In the genomic region with DNA sequence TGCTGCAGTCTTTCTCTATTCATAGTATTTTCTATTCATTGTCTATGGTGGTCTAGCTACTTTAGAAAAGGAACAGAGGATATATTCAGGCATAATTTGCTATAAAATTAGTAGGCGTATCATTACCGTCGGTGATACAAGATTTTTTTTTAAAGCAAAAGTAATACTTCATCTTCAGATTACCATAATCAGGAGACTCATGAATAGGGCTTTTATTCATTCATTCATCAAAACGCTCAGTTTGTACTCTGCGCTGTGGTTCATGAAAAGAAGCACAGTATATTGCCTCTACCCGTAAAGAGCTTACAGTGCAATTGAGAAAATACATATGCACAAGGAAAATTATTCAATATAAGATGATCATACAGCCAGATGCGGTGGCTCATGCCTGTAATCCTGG, we compare ENCODE assay signal across 20 cellular contexts.
A peak's percentile ranks its signal among the peaks of the same experiment; 100 is the strongest.
DNase-seq lines count a peak whose midpoint lies in the region; TF ChIP-seq lines count a peak whose summit lies in the region.
"Had no signal": no experiment of that assay in that cellular context is flagged by ENCODE, and none has a peak within 500 bp of the region (broad histone marks: within the 10 kb centered on the region; RNA-seq: fewer than 3 reads in every experiment).

No MANE protein-coding gene starts in this region.

- H3K79me2 ChIP-seq in osteoblast (ENCODE audit: insufficient read depth, low read length): no peaks in the 10 kb centered on the region

- no peak for TF ChIP-seq CTCF in osteoblast (IDR thresholded peaks at IDR 0.05; ENCODE audit: extremely low read depth, low read depth, low read length)

- DNase-seq in RPMI7951 (ENCODE audit: low read depth) (peak; percentile 46), globus pallidus (ENCODE audit: low spot score) (peak; percentile 16), pons (ENCODE audit: low spot score) (peak; percentile 68), osteoblast (ENCODE audit: insufficient read length, low spot score, missing footprints) (no peak), NCI-H2196 treated with DMSO at 0.1 percent for 48 hours (lab: John Stamatoyannopoulos, UW; ENCODE audit: unreplicated experiment) (no peak)
- no peak for DNase-seq in activated T-helper 1 cell treated with anti-CD3 and anti-CD28 coated beads, Interleukin-12 subunit alpha, Interleukin-12 subunit beta, Interleukin-2, Interleukin-4 antibody, amounts not matched to agents 30 ng/mL and 10 ng/mL and 1 ng/mL, durations not matched to agents 14 hours and 24 hours and 36 hours (ENCODE audit: low spot score)
- DNase-seq: 8988T; ACHN; AML-193; BE2C; Caco-2; CD4-positive, alpha-beta T cell; CD8-positive, alpha-beta memory T cell; DMS153; DND-41; H9 had no signal

- H4K20me1 ChIP-seq in osteoblast (ENCODE audit: insufficient read depth, low read length): no peaks in the 10 kb centered on the region
- H4K20me1 ChIP-seq: BLaER1 treated with 17β-estradiol and CSF1 and Interleukin-3, amounts not matched to agents 10 nM and 100 nM had no signal

- H3K27me3 ChIP-seq in osteoblast (ENCODE audit: insufficient read depth, low read length): peaks cover 11% of the 10 kb centered on the region
- H3K27me3 ChIP-seq: BE2C; BLaER1 treated with 17β-estradiol and CSF1 and Interleukin-3, amounts not matched to agents 10 nM and 100 nM had no signal

- no peaks in the 10 kb centered on the region for H3K9me3 Mint-ChIP-seq in activated T-helper 1 cell treated with anti-CD3 and anti-CD28 coated beads, Interleukin-12 subunit alpha, Interleukin-12 subunit beta, Interleukin-2, Interleukin-4 antibody, amounts not matched to agents 30 ng/mL and 10 ng/mL and 1 ng/mL, durations not matched to agents 14 hours and 24 hours and 36 hours
- H3K9me3 Mint-ChIP-seq: CD4-positive, alpha-beta T cell; CD8-positive, alpha-beta memory T cell; GM23338 had no signal

- H3K4me3 Mint-ChIP-seq in activated T-helper 1 cell treated with anti-CD3 and anti-CD28 coated beads, Interleukin-12 subunit alpha, Interleukin-12 subunit beta, Interleukin-2, Interleukin-4 antibody, amounts not matched to agents 30 ng/mL and 10 ng/mL and 1 ng/mL, durations not matched to agents 14 hours and 24 hours and 36 hours: no peak overlapping the region
- H3K4me3 Mint-ChIP-seq: CD14-positive monocyte; CD4-positive, alpha-beta T cell; CD8-positive, alpha-beta memory T cell; GM23338; H9 had no signal

- intact Hi-C loops in activated T-helper 1 cell treated with anti-CD3 and anti-CD28 coated beads, Interleukin-12 subunit alpha, Interleukin-12 subunit beta, Interleukin-2, Interleukin-4 antibody, amounts not matched to agents 30 ng/mL and 10 ng/mL and 1 ng/mL, durations not matched to agents 14 hours and 24 hours and 36 hours (cut with micrococcal nuclease): no loop called here

- H3K27ac Mint-ChIP-seq in activated T-helper 1 cell treated with anti-CD3 and anti-CD28 coated beads, Interleukin-12 subunit alpha, Interleukin-12 subunit beta, Interleukin-2, Interleukin-4 antibody, amounts not matched to agents 30 ng/mL and 10 ng/mL and 1 ng/mL, durations not matched to agents 14 hours and 24 hours and 36 hours: no peak overlapping the region
- H3K27ac Mint-ChIP-seq: CD14-positive monocyte; CD4-positive, alpha-beta T cell; CD8-positive, alpha-beta memory T cell; GM23338; H9 had no signal

- H3K4me1 ChIP-seq in osteoblast (ENCODE audit: insufficient read depth, low read length): no peaks in the 10 kb centered on the region
- H3K4me1 ChIP-seq: A549; BLaER1 treated with 17β-estradiol and CSF1 and Interleukin-3, amounts not matched to agents 10 nM and 100 nM; Caco-2 had no signal

- H3K36me3 Mint-ChIP-seq in activated T-helper 1 cell treated with anti-CD3 and anti-CD28 coated beads, Interleukin-12 subunit alpha, Interleukin-12 subunit beta, Interleukin-2, Interleukin-4 antibody, amounts not matched to agents 30 ng/mL and 10 ng/mL and 1 ng/mL, durations not matched to agents 14 hours and 24 hours and 36 hours (ENCODE audit: low read depth): no peaks in the 10 kb centered on the region
- H3K36me3 Mint-ChIP-seq: CD14-positive monocyte; CD8-positive, alpha-beta memory T cell had no signal

- no peak overlapping the region for H3K27ac ChIP-seq in osteoblast (ENCODE audit: low read depth, low read length)
- H3K27ac ChIP-seq: A549; BLaER1 treated with 17β-estradiol and CSF1 and Interleukin-3, amounts not matched to agents 10 nM and 100 nM had no signal

- no peak overlapping the region for H2AFZ ChIP-seq in osteoblast (ENCODE audit: low read length)
- H2AFZ ChIP-seq: GM23338 had no signal

- H3K36me3 ChIP-seq in osteoblast (ENCODE audit: insufficient read depth, low read length): no peaks in the 10 kb centered on the region
- H3K36me3 ChIP-seq: BE2C; BLaER1 treated with 17β-estradiol and CSF1 and Interleukin-3, amounts not matched to agents 10 nM and 100 nM had no signal

- no peaks in the 10 kb centered on the region for H3K27me3 Mint-ChIP-seq in activated T-helper 1 cell treated with anti-CD3 and anti-CD28 coated beads, Interleukin-12 subunit alpha, Interleukin-12 subunit beta, Interleukin-2, Interleukin-4 antibody, amounts not matched to agents 30 ng/mL and 10 ng/mL and 1 ng/mL, durations not matched to agents 14 hours and 24 hours and 36 hours (ENCODE audit: insufficient read depth)

- H3K4me3 ChIP-seq in osteoblast (ENCODE audit: insufficient read depth, low read length): no peak overlapping the region
- H3K4me3 ChIP-seq: A549; BLaER1 treated with 17β-estradiol and CSF1 and Interleukin-3, amounts not matched to agents 10 nM and 100 nM; GM23338 had no signal

- H3K4me1 Mint-ChIP-seq in activated T-helper 1 cell treated with anti-CD3 and anti-CD28 coated beads, Interleukin-12 subunit alpha, Interleukin-12 subunit beta, Interleukin-2, Interleukin-4 antibody, amounts not matched to agents 30 ng/mL and 10 ng/mL and 1 ng/mL, durations not matched to agents 14 hours and 24 hours and 36 hours (ENCODE audit: low read depth): no peaks in the 10 kb centered on the region
- H3K4me1 Mint-ChIP-seq: CD14-positive monocyte; CD8-positive, alpha-beta memory T cell had no signal

- no peaks in the 10 kb centered on the region for H3K9me3 ChIP-seq in osteoblast (ENCODE audit: low read depth, low read length)
- H3K9me3 ChIP-seq: A549, BE2C, Caco-2 had no signal

- no peak overlapping the region for H3K4me2 ChIP-seq in osteoblast (ENCODE audit: insufficient read depth, low read length)
- H3K4me2 ChIP-seq: A549; BLaER1 treated with 17β-estradiol and CSF1 and Interleukin-3, amounts not matched to agents 10 nM and 100 nM; GM23338 had no signal

Comparison
In these comparisons a context has a peak if more than half of its experiments do, and no peak if none do; other contexts are left out.
1. DNase-seq: peak in RPMI7951 (single experiment), globus pallidus (single experiment) and pons (single experiment); none in osteoblast (single experiment), activated T-helper 1 cell treated with anti-CD3 and anti-CD28 coated beads, Interleukin-12 subunit alpha, Interleukin-12 subunit beta, Interleukin-2, Interleukin-4 antibody, amounts not matched to agents 30 ng/mL and 10 ng/mL and 1 ng/mL, durations not matched to agents 14 hours and 24 hours and 36 hours (single experiment) and NCI-H2196 treated with DMSO at 0.1 percent for 48 hours (single experiment).